13 cellular contexts compared by ENCODE assay signal in the genomic region with DNA sequence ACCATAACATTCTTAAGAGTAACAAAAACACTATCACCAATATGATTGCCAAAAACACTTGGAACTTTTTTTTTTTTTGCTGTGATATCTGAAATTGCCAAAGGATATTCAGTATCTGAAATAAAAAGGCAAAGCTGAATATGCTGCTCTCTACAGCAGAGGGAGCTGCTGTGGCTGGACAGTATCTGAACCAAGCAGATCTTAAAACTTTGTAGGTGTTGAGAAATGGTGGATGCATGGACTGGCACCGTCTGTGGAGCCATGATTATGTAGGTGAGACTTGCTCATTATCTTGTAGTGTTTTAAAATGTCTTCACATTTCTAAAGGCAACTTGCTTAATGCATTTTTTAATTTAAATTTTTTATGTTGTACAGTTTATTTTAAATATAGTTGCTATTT. TPM values are rescaled to one million over a fixed set of nuclear protein-coding genes. Genes with fewer than 3 reads are reported as not detected.
A peak's percentile ranks its signal among the peaks of the same experiment; 100 is the strongest.
DNase-seq lines count a peak whose midpoint lies in the region; ATAC-seq, FAIRE-seq and TF ChIP-seq lines count a peak whose summit lies in the region.
"Had no signal": no experiment of that assay in that cellular context is flagged by ENCODE, and none has a peak within 500 bp of the region (broad histone marks: within the 10 kb centered on the region; RNA-seq: fewer than 3 reads in every experiment).

No MANE protein-coding gene starts in this region.

- no peak overlapping the region for H3K27ac Mint-ChIP-seq in HFFc6
- H3K27ac Mint-ChIP-seq in mesothelial cell of epicardium: no peak overlapping the region
- H3K27ac Mint-ChIP-seq: activated naive CD4-positive, alpha-beta T cell treated with anti-CD3 and anti-CD28 coated beads, Interleukin-2, amount 10 ng/mL, durations not matched to agents 7 days and 5 days had no signal

- H3K9me3 ChIP-seq in adipocyte (ENCODE audit: control insufficient read depth, low read length): no peaks in the 10 kb centered on the region
- H3K9me3 ChIP-seq: Peyer's patch had no signal

- peak; percentile 18 for TF ChIP-seq CTCF in D721Med (IDR thresholded peaks at IDR 0.05; ENCODE audit: insufficient read depth, missing control alignments)
- TF ChIP-seq CTCF in HFFc6 (IDR thresholded peaks at IDR 0.05): peak; percentile 67
- no peak for TF ChIP-seq CTCF in mesothelial cell of epicardium (IDR thresholded peaks at IDR 0.05; ENCODE audit: unreplicated experiment)

- H3K9ac ChIP-seq in adipocyte (ENCODE audit: low read length): no peak overlapping the region

- H3K36me3 Mint-ChIP-seq in HFFc6 (ENCODE audit: low read depth) (peaks cover 20% of the 10 kb centered on the region; the same call in 1 of the 2 replicates), mesothelial cell of epicardium (peaks cover 9% of the 10 kb centered on the region)

- no peaks in the 10 kb centered on the region for H3K9me3 Mint-ChIP-seq in HFFc6
- no peaks in the 10 kb centered on the region for H3K9me3 Mint-ChIP-seq in mesothelial cell of epicardium
- H3K9me3 Mint-ChIP-seq: activated naive CD4-positive, alpha-beta T cell treated with anti-CD3 and anti-CD28 coated beads, Interleukin-2, amount 10 ng/mL, durations not matched to agents 7 days and 5 days had no signal

- H3K27me3 Mint-ChIP-seq in HFFc6 (ENCODE audit: insufficient read depth) (peaks cover 2% of the 10 kb centered on the region; the same call in 1 of the 2 replicates), mesothelial cell of epicardium (ENCODE audit: low read depth) (no peaks in the 10 kb centered on the region)
- H3K27me3 Mint-ChIP-seq: activated naive CD4-positive, alpha-beta T cell treated with anti-CD3 and anti-CD28 coated beads, Interleukin-2, amount 10 ng/mL, durations not matched to agents 7 days and 5 days had no signal

- no peak for DNase-seq in D721Med (ENCODE audit: insufficient read length, low spot score)
- peak; percentile 15 for DNase-seq in HFFc6
- DNase-seq in adipocyte (ENCODE audit: low read depth): peak; percentile 11
- peak; percentile 4 for DNase-seq in left kidney (ENCODE audit: low read depth, low spot score)
- no peak for DNase-seq in NCI-H1436 treated with DMSO at 0.1 percent for 48 hours (lab: John Stamatoyannopoulos, UW)
- no peak for DNase-seq in mesothelial cell of epicardium (ENCODE audit: low spot score in 2 of 2, unreplicated experiment in 2 of 2)
- no peak for DNase-seq in stimulated activated CD4-positive, alpha-beta T cell treated with anti-CD3 and anti-CD28 coated beads, Interleukin-1b, Interleukin-23, amount 100 ng/mL, for 48 hours
- DNase-seq: activated CD4-positive, CD25-positive, alpha-beta regulatory T cell; activated naive CD4-positive, alpha-beta T cell treated with anti-CD3 and anti-CD28 coated beads, Interleukin-2, amount 10 ng/mL, durations not matched to agents 7 days and 5 days; Peyer's patch; stimulated activated CD8-positive, alpha-beta memory T cell treated with anti-CD3 and anti-CD28 coated beads, Interleukin-4, amount 100 ng/mL, for 48 hours had no signal

- H3K27me3 ChIP-seq in adipocyte (replicated peaks; ENCODE audit: control insufficient read depth, insufficient read depth, low read length): no peaks in the 10 kb centered on the region
- H3K27me3 ChIP-seq: Peyer's patch had no signal

- peaks cover 72% of the 10 kb centered on the region for H3K36me3 ChIP-seq in adipocyte (ENCODE audit: control insufficient read depth, insufficient read depth, low read length, severe bottlenecking)

- no peak for FAIRE-seq in D721Med (lab: Jason Lieb, UNC)
- FAIRE-seq: endometrium had no signal

- no peak overlapping the region for H3K4me3 ChIP-seq in adipocyte (ENCODE audit: low read length)
- H3K4me3 ChIP-seq: Peyer's patch had no signal

- H3K4me1 ChIP-seq in adipocyte (ENCODE audit: control insufficient read depth, insufficient read depth, low read length): no peaks in the 10 kb centered on the region
- H3K4me1 ChIP-seq: Peyer's patch had no signal

- H3K4me1 Mint-ChIP-seq in HFFc6 (ENCODE audit: low read depth) (no peaks in the 10 kb centered on the region), mesothelial cell of epicardium (no peaks in the 10 kb centered on the region)
- H3K4me1 Mint-ChIP-seq: activated naive CD4-positive, alpha-beta T cell treated with anti-CD3 and anti-CD28 coated beads, Interleukin-2, amount 10 ng/mL, durations not matched to agents 7 days and 5 days had no signal

- H3K4me3 Mint-ChIP-seq in HFFc6: no peak overlapping the region
- no peak overlapping the region for H3K4me3 Mint-ChIP-seq in mesothelial cell of epicardium
- H3K4me3 Mint-ChIP-seq: activated naive CD4-positive, alpha-beta T cell treated with anti-CD3 and anti-CD28 coated beads, Interleukin-2, amount 10 ng/mL, durations not matched to agents 7 days and 5 days had no signal

- ATAC-seq in GM21717 (IDR thresholded peaks at IDR 0.05; ENCODE audit: unreplicated experiment): no peak

RNA-seq across cellular contexts. Expression of gene PDCD2, which starts 9.2 kb away (rescaled TPM):
- total RNA-seq in HFFc6 (2021; fragmentation: NEBNext Ultra II Directional; extraction: Animal tissue kit (Norgen Biotek cat#: 25700)): 10 to 100 TPM; 62.3 to 73.7 (median 69.0) TPM
- total RNA-seq in mesothelial cell of epicardium: 55.8 to 64.8 TPM (median 63.4 TPM) in 3 replicates

RNA-seq across cellular contexts. Expression of gene TBP, which starts 21.1 kb away (rescaled TPM):
- total RNA-seq in HFFc6 (2021; fragmentation: NEBNext Ultra II Directional; extraction: Animal tissue kit (Norgen Biotek cat#: 25700)): 10 to 100 TPM; 12.6 to 16.3 (median 14.8) TPM
- total RNA-seq in mesothelial cell of epicardium: 20.9 to 24.1 TPM (median 23.5 TPM) in 3 replicates

RNA-seq across cellular contexts. Expression of gene PSMB1, which starts 22.1 kb away (rescaled TPM):
- 100 to 1,000 TPM; 227 to 265 (median 252) TPM for total RNA-seq in HFFc6 (2021; fragmentation: NEBNext Ultra II Directional; extraction: Animal tissue kit (Norgen Biotek cat#: 25700))
- total RNA-seq in mesothelial cell of epicardium: 137 to 142 TPM (median 140 TPM) in 3 replicates

Comparison
In these comparisons a context has a peak if more than half of its experiments do, and no peak if none do; other contexts are left out.
1. DNase-seq: peak in HFFc6 (single experiment), adipocyte (single experiment) and left kidney (single experiment); none in D721Med (single experiment), NCI-H1436 treated with DMSO at 0.1 percent for 48 hours (single experiment), mesothelial cell of epicardium (0 of 2) and stimulated activated CD4-positive, alpha-beta T cell treated with anti-CD3 and anti-CD28 coated beads, Interleukin-1b, Interleukin-23, amount 100 ng/mL, for 48 hours (single experiment).